Comparison of ENCODE assay signal across 17 cellular contexts in genomic region chr7:81525901-81526300, GRCh38.
DNase-seq lines count a peak whose midpoint lies in the region; ATAC-seq and TF ChIP-seq lines count a peak whose summit lies in the region.
"Had no signal": no experiment of that assay in that cellular context is flagged by ENCODE, and none has a peak within 500 bp of the region (broad histone marks: within the 10 kb centered on the region; RNA-seq: fewer than 3 reads in every experiment).

No MANE protein-coding gene starts in this region.

- no peaks in the 10 kb centered on the region for H3K79me2 ChIP-seq in fibroblast of lung (ENCODE audit: control insufficient read depth, insufficient read depth, low read length)
- H3K79me2 ChIP-seq in smooth muscle cell (ENCODE audit: low read depth): no peaks in the 10 kb centered on the region

- H3K27me3 Mint-ChIP-seq in HFFc6 (ENCODE audit: insufficient read depth): no peaks in the 10 kb centered on the region; the same call in 1 of the 2 replicates

- no peak overlapping the region for H3K4me3 Mint-ChIP-seq in HFFc6
- H3K4me3 Mint-ChIP-seq: CD14-positive monocyte had no signal

- intact Hi-C loops in right cardiac atrium (cut with DNase I): no loop called here

- DNase-seq in HFFc6 (no peak), RPMI7951 (ENCODE audit: low read depth) (peak; percentile 13), fibroblast of lung (ENCODE audit: low read depth in 2 of 2) (peak in 1 of 2 donors; percentile 24), smooth muscle cell (lab: John Stamatoyannopoulos, UW; ENCODE audit: unreplicated experiment) (no peak), H7 (no peak), GM10266 (ENCODE audit: extremely low spot score) (no peak), right cardiac atrium (no peak)
- DNase-seq: ACHN, AML-193, DMS153, EL, KBM-7, NCI-H1436, NCI-H2029 treated with DMSO at 0.1 percent for 48 hours, NCI-H526, SJCRH30 had no signal

- no peaks in the 10 kb centered on the region for H3K36me3 Mint-ChIP-seq in HFFc6 (ENCODE audit: low read depth)
- H3K36me3 Mint-ChIP-seq: CD14-positive monocyte had no signal

- peaks cover 12% of the 10 kb centered on the region for H3K4me1 Mint-ChIP-seq in HFFc6 (ENCODE audit: low read depth)
- H3K4me1 Mint-ChIP-seq: CD14-positive monocyte had no signal

- H3K27me3 ChIP-seq in fibroblast of lung (ENCODE audit: control insufficient read depth, insufficient read depth, low read length) (no peaks in the 10 kb centered on the region), smooth muscle cell (ENCODE audit: low read depth) (no peaks in the 10 kb centered on the region), H7 (ENCODE audit: control insufficient read depth, insufficient read depth, low read length) (no peaks in the 10 kb centered on the region), right cardiac atrium (ENCODE audit: control insufficient read depth, insufficient read depth) (no peaks in the 10 kb centered on the region)
- H3K27me3 ChIP-seq: SJCRH30 had no signal

- H3K9me3 ChIP-seq in fibroblast of lung (ENCODE audit: control insufficient read depth, insufficient read depth, low read depth, low read length) (no peaks in the 10 kb centered on the region), smooth muscle cell (replicated peaks; ENCODE audit: low read depth) (no peaks in the 10 kb centered on the region), right cardiac atrium (ENCODE audit: control insufficient read depth, low read length) (no peaks in the 10 kb centered on the region)
- H3K9me3 ChIP-seq: SJCRH30 had no signal

- no peaks in the 10 kb centered on the region for H4K20me1 ChIP-seq in fibroblast of lung (ENCODE audit: control insufficient read depth, extremely low read depth, insufficient read depth, low read length)
- H4K20me1 ChIP-seq in smooth muscle cell (ENCODE audit: low read depth): no peaks in the 10 kb centered on the region

- H3K9me3 Mint-ChIP-seq in HFFc6: no peaks in the 10 kb centered on the region
- H3K9me3 Mint-ChIP-seq: CD14-positive monocyte had no signal

- no peaks in the 10 kb centered on the region for H3K36me3 ChIP-seq in fibroblast of lung (ENCODE audit: control insufficient read depth, insufficient read depth, low read length)
- H3K36me3 ChIP-seq in smooth muscle cell (ENCODE audit: low read depth): no peaks in the 10 kb centered on the region
- H3K36me3 ChIP-seq in H7 (replicated peaks; ENCODE audit: control insufficient read depth, insufficient read depth, low read length): no peaks in the 10 kb centered on the region
- H3K36me3 ChIP-seq: SJCRH30 had no signal

- H3K4me1 ChIP-seq in fibroblast of lung (ENCODE audit: control insufficient read depth, extremely low read depth, insufficient read depth, low read length) (no peaks in the 10 kb centered on the region), smooth muscle cell (ENCODE audit: low read depth) (no peaks in the 10 kb centered on the region), right cardiac atrium (ENCODE audit: control insufficient read depth, insufficient read depth, low read length) (no peaks in the 10 kb centered on the region)
- H3K4me1 ChIP-seq: SJCRH30 had no signal

- H3F3A ChIP-seq in smooth muscle cell (ENCODE audit: low read depth): no peaks in the 10 kb centered on the region

- H3K27ac Mint-ChIP-seq in HFFc6: peak overlapping the region; percentile 36; the same call in 1 of the 2 replicates
- H3K27ac Mint-ChIP-seq: CD14-positive monocyte had no signal

- H2AFZ ChIP-seq in fibroblast of lung (ENCODE audit: low read length) (peak overlapping the region; percentile 68), smooth muscle cell (ENCODE audit: low read depth) (peak overlapping the region; percentile 59)

- H3K4me2 ChIP-seq in fibroblast of lung (ENCODE audit: extremely low read depth, insufficient read depth, low read length) (no peak overlapping the region), smooth muscle cell (no peak overlapping the region)

- TF ChIP-seq CTCF in HFFc6 (IDR thresholded peaks at IDR 0.05) (no peak), fibroblast of lung (conservative IDR thresholded peaks at IDR 0.05 in 1 of 2, IDR thresholded peaks at IDR 0.05 in 1 of 2; ENCODE audit: low read depth in 1 of 2, low read length in 2 of 2) (no peak), smooth muscle cell (IDR thresholded peaks at IDR 0.05; ENCODE audit: borderline replicate concordance, insufficient read depth, poor library complexity, severe bottlenecking) (no peak), GM10266 (IDR thresholded peaks at IDR 0.05; ENCODE audit: control insufficient read depth, insufficient read depth, low read depth, missing control alignments) (no peak)

- no peak for ATAC-seq in right cardiac atrium

- H3K9ac ChIP-seq in fibroblast of lung (ENCODE audit: insufficient read depth, low read length): no peak overlapping the region
- no peak overlapping the region for H3K9ac ChIP-seq in smooth muscle cell (ENCODE audit: low read depth)

- H3K4me3 ChIP-seq in fibroblast of lung (replicated peaks in 1 of 4; ENCODE audit: control extremely low read depth in 1 of 4, insufficient read depth in 1 of 4, low read depth in 3 of 4, low read length in 4 of 4) (no peak overlapping the region), smooth muscle cell (no peak overlapping the region), H7 (ENCODE audit: insufficient read depth, low read depth, low read length) (no peak overlapping the region), right cardiac atrium (ENCODE audit: low read length) (no peak overlapping the region)
- H3K4me3 ChIP-seq: SJCRH30 had no signal

- H3K27ac ChIP-seq in fibroblast of lung (ENCODE audit: insufficient read depth, low read length): no peak overlapping the region
- H3K27ac ChIP-seq in smooth muscle cell (ENCODE audit: low read depth): no peak overlapping the region
- no peak overlapping the region for H3K27ac ChIP-seq in right cardiac atrium (ENCODE audit: low read length)
- H3K27ac ChIP-seq: SJCRH30 had no signal
